ENCODE assay signal across 10 cellular contexts in the genomic region with DNA sequence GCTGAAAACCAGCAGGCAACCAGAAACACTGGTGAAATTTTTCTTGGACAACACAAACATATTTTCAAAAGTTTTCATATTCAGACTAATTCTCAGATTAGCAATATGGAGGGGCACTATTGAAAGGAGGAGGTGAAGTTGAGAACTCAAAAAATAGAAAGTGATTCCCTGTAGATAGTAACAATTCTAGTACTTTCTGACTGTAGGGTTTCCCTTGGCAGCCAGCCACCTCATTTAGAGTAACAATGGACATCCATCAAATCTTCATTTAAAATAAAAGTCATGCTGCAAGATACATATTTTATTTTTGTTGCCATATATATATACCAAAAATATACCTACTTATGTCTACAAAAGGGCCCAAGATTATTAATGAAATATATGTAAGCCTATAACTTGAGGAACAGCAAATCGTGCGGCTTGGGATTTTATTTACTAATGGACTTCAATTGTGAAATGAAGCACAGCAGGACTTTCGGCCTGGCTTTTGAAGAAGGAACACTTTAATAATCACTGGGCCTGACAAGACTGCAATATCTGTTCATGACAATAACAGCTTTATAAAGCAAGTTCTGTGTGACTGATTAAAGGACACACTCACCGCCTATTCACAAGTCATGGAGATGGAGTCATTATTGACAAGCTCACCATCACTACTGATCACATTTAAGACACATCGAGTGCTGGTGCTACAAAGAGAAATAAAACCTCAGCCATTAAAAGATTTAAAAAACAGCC. TPM values are rescaled to one million over a fixed set of nuclear protein-coding genes. Genes with fewer than 3 reads are reported as not detected.
A peak's percentile ranks its signal among the peaks of the same experiment; 100 is the strongest.
DNase-seq lines count a peak whose midpoint lies in the region; ATAC-seq and TF ChIP-seq lines count a peak whose summit lies in the region.
"Had no signal": no experiment of that assay in that cellular context is flagged by ENCODE, and none has a peak within 500 bp of the region (broad histone marks: within the 10 kb centered on the region; RNA-seq: fewer than 3 reads in every experiment).

No MANE protein-coding gene starts in this region.

- no peak overlapping the region for H3K4me2 ChIP-seq in PC-9

- intact Hi-C loops in dorsolateral prefrontal cortex (cut with DNase I) (loop anchor here (2.0 to 10.0 kb wide), 3 partner anchors 250 to 964 kb away; no protein-coding TSS in a partner anchor), stomach (cut with DNase I; ENCODE audit: low total_unique reads) (no loop called here), PC-9 (cut with micrococcal nuclease; ENCODE audit: unreplicated experiment) (loop anchor here (10.0 kb wide), 2 partner anchors 454 to 624 kb away; no protein-coding TSS in a partner anchor)

- H3K4me3 Mint-ChIP-seq in activated T-cell treated with anti-CD3 and anti-CD28 coated beads, Interleukin-2, amount 50 U/mL, for 72 hours: peak overlapping the region; percentile 91 to 93
- H3K4me3 Mint-ChIP-seq: dendritic cell treated with granulocyte-macrophage colony-stimulating factor and Interleukin-4, amounts not matched to agents 40 ng/mL and 50 ng/mL, for 4 days had no signal

- H3K27ac ChIP-seq in dorsolateral prefrontal cortex: peak overlapping the region; percentile 13 to 100 (median 100)
- H3K27ac ChIP-seq in stomach: peak overlapping the region; percentile 31 to 100 (median 100)
- H3K27ac ChIP-seq in PC-9: no peak overlapping the region

- no peak overlapping the region for H2AFZ ChIP-seq in PC-9

- no peaks in the 10 kb centered on the region for H3K9me3 Mint-ChIP-seq in activated T-cell treated with anti-CD3 and anti-CD28 coated beads, Interleukin-2, amount 50 U/mL, for 72 hours
- H3K9me3 Mint-ChIP-seq: dendritic cell treated with granulocyte-macrophage colony-stimulating factor and Interleukin-4, amounts not matched to agents 40 ng/mL and 50 ng/mL, for 4 days had no signal

- H3K9me3 ChIP-seq in stomach (no peaks in the 10 kb centered on the region), PC-9 (ENCODE audit: insufficient read depth, low read depth) (no peaks in the 10 kb centered on the region)

- H3K27me3 ChIP-seq in dorsolateral prefrontal cortex (no peaks in the 10 kb centered on the region), stomach (no peaks in the 10 kb centered on the region), PC-9 (ENCODE audit: insufficient read depth, low read depth) (no peaks in the 10 kb centered on the region)

- no peak for DNase-seq in activated T-cell treated with anti-CD3 and anti-CD28 coated beads, Interleukin-2, amount 50 U/mL, for 72 hours
- no peak for DNase-seq in activated T-cell treated with anti-CD3 and anti-CD28 coated beads, Interleukin-2, amount 50 U/mL, for 1 hour
- DNase-seq in NCI-H446 treated with DMSO at 0.1 percent for 48 hours (lab: John Stamatoyannopoulos, UW) (peak; percentile 48), dorsolateral prefrontal cortex (peak in 2 of 10 donors; percentile 37 to 50), stomach (peak; percentile 50), PC-9 (no peak)
- no peak for DNase-seq in stimulated activated CD4-positive, alpha-beta T cell treated with anti-CD3 and anti-CD28 coated beads, Interleukin-12 subunit alpha, Interleukin-12 subunit beta, amount 100 ng/mL, for 4 hours
- DNase-seq: islet precursor cell had no signal

- H3K36me3 Mint-ChIP-seq in activated T-cell treated with anti-CD3 and anti-CD28 coated beads, Interleukin-2, amount 50 U/mL, for 72 hours (ENCODE audit: insufficient read depth in 2 of 2): no peaks in the 10 kb centered on the region

- WGBS in stomach, 5 donors: 26 to 51% (median 46%) methylated on average over 5 of the region's 5 CpGs

- peaks cover 53% of the 10 kb centered on the region for H3K4me1 Mint-ChIP-seq in activated T-cell treated with anti-CD3 and anti-CD28 coated beads, Interleukin-2, amount 50 U/mL, for 72 hours (ENCODE audit: low read depth)

- TF ChIP-seq POLR2A in stomach (IDR thresholded peaks at IDR 0.05): no peak

- ATAC-seq in activated T-cell treated with anti-CD3 and anti-CD28 coated beads, Interleukin-2, amount 50 U/mL, for 72 hours (replicated peaks in 1 of 2): no peak
- ATAC-seq in GM18519 (IDR thresholded peaks at IDR 0.05; ENCODE audit: low FRiP score, unreplicated experiment): no peak

- TF ChIP-seq CTCF in dorsolateral prefrontal cortex (IDR thresholded peaks at IDR 0.05 in 54 of 56, conservative IDR thresholded peaks at IDR 0.05 in 2 of 56; ENCODE audit: low read depth in 1 of 56, partially characterized antibody in 56 of 56) (peak in 1 of 56 donors; percentile 4), stomach (IDR thresholded peaks at IDR 0.05) (no peak), PC-9 (conservative IDR thresholded peaks at IDR 0.05) (no peak)

- peak overlapping the region; percentile 97 for H3K27ac Mint-ChIP-seq in activated T-cell treated with anti-CD3 and anti-CD28 coated beads, Interleukin-2, amount 50 U/mL, for 72 hours
- H3K27ac Mint-ChIP-seq: dendritic cell treated with granulocyte-macrophage colony-stimulating factor and Interleukin-4, amounts not matched to agents 40 ng/mL and 50 ng/mL, for 4 days had no signal

- peaks cover 18 to 59% (median 36%) of the 10 kb centered on the region in 4 donors for H3K4me1 ChIP-seq in stomach
- peaks cover 19% of the 10 kb centered on the region for H3K4me1 ChIP-seq in PC-9 (replicated peaks; ENCODE audit: insufficient read depth)

- POLR2A ChIA-PET in PC-9 (lab: Charles Lee; ENCODE audit: unreplicated experiment): no interaction called here

- peaks cover 13% of the 10 kb centered on the region; the same call in 1 of the 2 replicates for H3F3A ChIP-seq in PC-9 (ENCODE audit: insufficient read depth, low read depth)

- no peaks in the 10 kb centered on the region for H3K27me3 Mint-ChIP-seq in activated T-cell treated with anti-CD3 and anti-CD28 coated beads, Interleukin-2, amount 50 U/mL, for 72 hours (ENCODE audit: low read depth)
- H3K27me3 Mint-ChIP-seq: dendritic cell treated with granulocyte-macrophage colony-stimulating factor and Interleukin-4, amounts not matched to agents 40 ng/mL and 50 ng/mL, for 4 days had no signal

- no peaks in the 10 kb centered on the region for H3K9me2 ChIP-seq in PC-9 (ENCODE audit: insufficient read depth)

- H4K20me1 ChIP-seq in PC-9 (ENCODE audit: insufficient read depth): no peaks in the 10 kb centered on the region

- no peaks in the 10 kb centered on the region for H3K79me2 ChIP-seq in PC-9 (ENCODE audit: low read depth)

- H3K36me3 ChIP-seq in stomach (no peaks in the 10 kb centered on the region), PC-9 (ENCODE audit: low read depth) (no peaks in the 10 kb centered on the region)

- peak overlapping the region in 36 of 59 donors; percentile 1 to 96 (median 24) for H3K4me3 ChIP-seq in dorsolateral prefrontal cortex
- H3K4me3 ChIP-seq in stomach: no peak overlapping the region
- no peak overlapping the region for H3K4me3 ChIP-seq in PC-9

- CTCF ChIA-PET in PC-9 (lab: Charles Lee): no interaction called here

- no peak for TF ChIP-seq EP300 in stomach (IDR thresholded peaks at IDR 0.05)

- BruUV-seq in PC-9 (replicated peaks; lab: Mats Ljungman, UMichigan): no TSS peak

RNA-seq across cellular contexts. Expression of a gene that starts 6.8 kb away (rescaled TPM):
- total RNA-seq in activated T-cell treated with anti-CD3 and anti-CD28 coated beads, Interleukin-2, amount 50 U/mL, for 72 hours: 10 to 100 TPM; 27.5 to 36.1 TPM
- total RNA-seq in dorsolateral prefrontal cortex (10 to 100 TPM in 72 of 120 experiments, 1 to 10 TPM in 48; 2.4 to 40.3 (median 11.4) TPM), stomach (10 to 100 TPM in 2 of 5 donors, 1 to 10 TPM in 1, not detected in 2; 7.7 to 17.4 (median 13.8) TPM), PC-9 (2021) (2.3 and 3.0 TPM in 2 replicates)
- 10 to 100 TPM in 1 of 3 donors, 1 to 10 TPM in 2; 4.7 to 20.7 (median 4.7) TPM for polyA plus RNA-seq in stomach

Comparison
In these comparisons a context has a peak if more than half of its experiments do, and no peak if none do; other contexts are left out.
1. DNase-seq: peak in NCI-H446 treated with DMSO at 0.1 percent for 48 hours (single experiment) and stomach (single experiment); none in activated T-cell treated with anti-CD3 and anti-CD28 coated beads, Interleukin-2, amount 50 U/mL, for 72 hours (0 of 2), activated T-cell treated with anti-CD3 and anti-CD28 coated beads, Interleukin-2, amount 50 U/mL, for 1 hour (single experiment), stimulated activated CD4-positive, alpha-beta T cell treated with anti-CD3 and anti-CD28 coated beads, Interleukin-12 subunit alpha, Interleukin-12 subunit beta, amount 100 ng/mL, for 4 hours (single experiment) and PC-9 (0 of 2).
2. H3K4me3 ChIP-seq: peak in dorsolateral prefrontal cortex (36 of 59); none in stomach (0 of 4) and PC-9 (single experiment).